ENCODE assay signal across 8 cellular contexts in genomic region chr17:60231234-60231633, GRCh38.
A peak's percentile ranks its signal among the peaks of the same experiment; 100 is the strongest.
DNase-seq lines count a peak whose midpoint lies in the region; ATAC-seq and TF ChIP-seq lines count a peak whose summit lies in the region.

No MANE protein-coding gene starts in this region.

- TF ChIP-seq RAD21 in HCT116 (IDR thresholded peaks at IDR 0.05; ENCODE audit: low read depth): peak; percentile 68

- no peaks in the 10 kb centered on the region for H3K9me3 Mint-ChIP-seq in T-cell

- H3K27me3 ChIP-seq in BJ (ENCODE audit: control insufficient read depth, insufficient read depth, low read length) (no peaks in the 10 kb centered on the region), HCT116 (ENCODE audit: insufficient read depth, low read length) (no peaks in the 10 kb centered on the region), upper lobe of right lung (no peaks in the 10 kb centered on the region), testis (no peaks in the 10 kb centered on the region)

- no peaks in the 10 kb centered on the region for H3K79me2 ChIP-seq in HCT116 (ENCODE audit: insufficient read depth, low read length)

- H3K9me2 ChIP-seq in HCT116 (ENCODE audit: insufficient read depth): no peaks in the 10 kb centered on the region

- H3K27ac Mint-ChIP-seq in T-cell: no peak overlapping the region

- H4K20me1 ChIP-seq in HCT116 (ENCODE audit: insufficient read depth): no peaks in the 10 kb centered on the region

- no peaks in the 10 kb centered on the region for H3K4me1 Mint-ChIP-seq in T-cell

- BruUV-seq in HCT116 (replicated peaks; lab: Mats Ljungman, UMichigan): no TSS peak

- no peak overlapping the region for H2AFZ ChIP-seq in HCT116 (ENCODE audit: low read depth, low read length, poor library complexity, severe bottlenecking)

- intact Hi-C loops in HCT116 (cut with micrococcal nuclease) (loop anchor here (1.0 to 10.0 kb wide), 2 partner anchors 205 to 404 kb away; no protein-coding TSS in a partner anchor), upper lobe of right lung (cut with DNase I) (no loop called here), testis (cut with DNase I; ENCODE audit: low total_unique reads) (no loop called here)

- H3K36me3 Mint-ChIP-seq in T-cell: peaks cover 12% of the 10 kb centered on the region

- POLR2A ChIA-PET in BJ (lab: Charles Lee) (no interaction called here), HCT116 (lab: Charles Lee) (interaction anchor here (1.1 kb wide), 1 partner anchor 407 kb away, joined by 3 read pairs; no protein-coding TSS in a partner anchor), T-cell (lab: Charles Lee) (interaction anchor here in 1 of 2 donors (0.6 kb wide), 2 partner anchors 84 to 317 kb away, joined by 3 to 6 read pairs; no protein-coding TSS in a partner anchor)

- RAD21 ChIA-PET in HCT116 (lab: Charles Lee; ENCODE audit: low non-redundant PET in 1 of 2, low total read pairs in 2 of 2, uncharacterized antibody in 2 of 2, unreplicated experiment in 2 of 2): interaction anchor here (0.5 to 1.3 kb wide), 3 partner anchors 84 to 364 kb away, joined by 3 to 5 read pairs (median 5); partner anchors contain the start of gene USP32 (in 1 of the 2)

- H3K4me1 ChIP-seq in HCT116 (ENCODE audit: control insufficient read depth in 1 of 2, insufficient read depth in 2 of 2, low read length in 2 of 2) (peaks cover 0 to 7% of the 10 kb centered on the region in 2 experiments; a peak in 2 of 4 replicates), upper lobe of right lung (no peaks in the 10 kb centered on the region), testis (no peaks in the 10 kb centered on the region)

- no peak for TF ChIP-seq POLR2A in HCT116 (IDR thresholded peaks at IDR 0.05; ENCODE audit: borderline replicate concordance, extremely low read depth, insufficient read depth, insufficient read length)
- no peak for TF ChIP-seq POLR2A in testis (IDR thresholded peaks at IDR 0.05)

- H3K36me3 ChIP-seq in BJ (ENCODE audit: control insufficient read depth, insufficient read depth, low read length) (no peaks in the 10 kb centered on the region; the same call in 1 of the 2 replicates), HCT116 (ENCODE audit: control insufficient read depth in 1 of 2, insufficient read depth in 2 of 2, low read length in 2 of 2) (peaks cover 0 to 2% of the 10 kb centered on the region in 2 experiments; a peak in 1 of 4 replicates), upper lobe of right lung (peaks cover 24% of the 10 kb centered on the region), testis (ENCODE audit: low read depth, missing control alignments) (no peaks in the 10 kb centered on the region)

- no peak overlapping the region for H3K9ac ChIP-seq in HCT116 (ENCODE audit: low read length)

- no peaks in the 10 kb centered on the region for H3K9me3 ChIP-seq in HCT116 (ENCODE audit: control insufficient read depth in 1 of 2, insufficient read depth in 1 of 2, low read depth in 1 of 2, low read length in 2 of 2)
- no peaks in the 10 kb centered on the region for H3K9me3 ChIP-seq in upper lobe of right lung
- no peaks in the 10 kb centered on the region for H3K9me3 ChIP-seq in testis

- no peak overlapping the region for H3K4me2 ChIP-seq in HCT116 (ENCODE audit: low read length)

- WGBS in testis, 2 donors: 78 to 80% methylated on average over 4 of the region's 4 CpGs

- no peak overlapping the region for H3K4me3 Mint-ChIP-seq in T-cell

- no peak for DNase-seq in BJ (ENCODE audit: low read depth)
- DNase-seq in HCT116 (ENCODE audit: low read depth, low spot score): peak; percentile 10
- peak; percentile 40 for DNase-seq in SK-N-DZ (ENCODE audit: low spot score)
- DNase-seq in fibroblast of villous mesenchyme (ENCODE audit: low read depth): peak; percentile 33
- DNase-seq in upper lobe of right lung: no peak
- DNase-seq in testis: no peak
- DNase-seq in T-cell: no peak

- H3K4me3 ChIP-seq in BJ (ENCODE audit: low read depth, low read length) (no peak overlapping the region), HCT116 (replicated peaks in 1 of 2; ENCODE audit: low read depth in 1 of 2, low read length in 2 of 2) (no peak overlapping the region), fibroblast of villous mesenchyme (ENCODE audit: low read depth, low read length) (no peak overlapping the region), upper lobe of right lung (no peak overlapping the region), testis (no peak overlapping the region)

- H3K27ac ChIP-seq in HCT116 (ENCODE audit: low read depth, low read length) (no peak overlapping the region), upper lobe of right lung (no peak overlapping the region), testis (no peak overlapping the region)

- ATAC-seq in HCT116 (peak; percentile 80), upper lobe of right lung (peak; percentile 32), GM18907 (IDR thresholded peaks at IDR 0.05; ENCODE audit: unreplicated experiment) (no peak), T-cell (replicated peaks in 1 of 4) (no peak)

- CTCF ChIA-PET in BJ (lab: Yijun Ruan, JAX) (interaction anchor here (1.0 to 2.5 kb wide), 7 partner anchors 9 to 161 kb away, joined by 3 to 20 read pairs (median 3); partner anchors contain the start of gene USP32), HCT116 (lab: Charles Lee) (interaction anchor here (0.6 to 2.1 kb wide), 15 partner anchors 9 to 639 kb away, joined by 3 to 13 read pairs (median 4); partner anchors contain the start of gene USP32), T-cell (lab: Charles Lee) (interaction anchor here in 1 of 2 donors (0.5 kb wide), 1 partner anchor 121 kb away, joined by 6 read pairs; no protein-coding TSS in a partner anchor)

- no peaks in the 10 kb centered on the region for H3K27me3 Mint-ChIP-seq in T-cell

- peak; percentile 56 for TF ChIP-seq CTCF in BJ (IDR thresholded peaks at IDR 0.05; ENCODE audit: insufficient read depth, low read depth, low read length)
- peak; percentile 52 to 69 (median 62); a peak in 5 of 6 replicates for TF ChIP-seq CTCF in HCT116 (IDR thresholded peaks at IDR 0.05 in 2 of 3, conservative IDR thresholded peaks at IDR 0.05 in 1 of 3; ENCODE audit: borderline replicate concordance in 1 of 3, insufficient read depth in 1 of 3, low read depth in 2 of 3, low read length in 2 of 3)
- TF ChIP-seq CTCF in fibroblast of villous mesenchyme (IDR thresholded peaks at IDR 0.05; ENCODE audit: insufficient read depth, low read depth, low read length): peak; percentile 54
- peak; percentile 32 for TF ChIP-seq CTCF in upper lobe of right lung (IDR thresholded peaks at IDR 0.05)
- peak in 1 of 3 experiments; percentile 28 for TF ChIP-seq CTCF in testis (IDR thresholded peaks at IDR 0.05)

TF ChIP-seq in HCT116, 20 proteins besides CTCF, POLR2A, EP300 and RAD21:
- no peak for TF ChIP-seq POLR2AphosphoS5 (IDR thresholded peaks at IDR 0.05; ENCODE audit: low read depth, low read length)

Comparison
In these comparisons a context has a peak if more than half of its experiments do, and no peak if none do; other contexts are left out.
1. DNase-seq: peak in HCT116 (single experiment), SK-N-DZ (single experiment) and fibroblast of villous mesenchyme (single experiment); none in BJ (single experiment), upper lobe of right lung (single experiment), testis (single experiment) and T-cell (0 of 34).
2. ATAC-seq: peak in HCT116 (single experiment) and upper lobe of right lung (single experiment); none in GM18907 (single experiment) and T-cell (0 of 4).